Comparison of ENCODE assay signal across 8 cellular contexts in genomic region chr7:23544913-23545354, GRCh38. TPM values are rescaled to one million over a fixed set of nuclear protein-coding genes. Genes with fewer than 3 reads are reported as not detected.
DNase-seq lines count a peak whose midpoint lies in the region; ATAC-seq and TF ChIP-seq lines count a peak whose summit lies in the region.

No MANE protein-coding gene starts in this region.

- H3K9me2 ChIP-seq in OCI-LY7 (ENCODE audit: insufficient read depth, low read length): no peaks in the 10 kb centered on the region

- H3K9me3 ChIP-seq in OCI-LY7 (ENCODE audit: low read length): no peaks in the 10 kb centered on the region

- H3K36me3 Mint-ChIP-seq in glutamatergic neuron (ENCODE audit: unreplicated experiment): no peaks in the 10 kb centered on the region
- no peaks in the 10 kb centered on the region for H3K36me3 Mint-ChIP-seq in natural killer cell

- H4K20me1 ChIP-seq in OCI-LY7 (ENCODE audit: insufficient read depth, low read length): no peaks in the 10 kb centered on the region

- DNase-seq in EL (peak; percentile 39), GM20000 (ENCODE audit: low spot score) (peak; percentile 32), OCI-LY7 (ENCODE audit: low spot score) (peak; percentile 63), fibroblast of gingiva (ENCODE audit: low read depth) (peak; percentile 14), AG20443 (ENCODE audit: low spot score) (no peak), glutamatergic neuron (no peak), natural killer cell (no peak)

- ATAC-seq in HG03571 (IDR thresholded peaks at IDR 0.05; ENCODE audit: unreplicated experiment) (peak; percentile 70), natural killer cell (no peak)

- intact Hi-C loops in OCI-LY7 (cut with micrococcal nuclease; ENCODE audit: unreplicated experiment): loop anchor here (5.0 to 10.0 kb wide), 3 partner anchors 188 to 1030 kb away; partner anchors contain the start of genes KLHL7 and PALS2
- intact Hi-C loops in natural killer cell (cut with micrococcal nuclease): loop anchor here (10.0 kb wide), 1 partner anchor 1120 kb away; no protein-coding TSS in a partner anchor

- peak overlapping the region; percentile 53; the same call in 1 of the 2 replicates for H2AFZ ChIP-seq in OCI-LY7 (ENCODE audit: low read length)

- H3K4me1 Mint-ChIP-seq in glutamatergic neuron (ENCODE audit: low read depth, unreplicated experiment): no peaks in the 10 kb centered on the region
- peaks cover 4% of the 10 kb centered on the region in 2 donors for H3K4me1 Mint-ChIP-seq in natural killer cell

- H3K27me3 Mint-ChIP-seq in glutamatergic neuron (ENCODE audit: unreplicated experiment) (no peaks in the 10 kb centered on the region), natural killer cell (ENCODE audit: low read depth in 2 of 2) (no peaks in the 10 kb centered on the region)

- H3K27ac Mint-ChIP-seq in glutamatergic neuron (ENCODE audit: unreplicated experiment): no peak overlapping the region
- H3K27ac Mint-ChIP-seq in natural killer cell: no peak overlapping the region

- H3K4me3 Mint-ChIP-seq in glutamatergic neuron (ENCODE audit: unreplicated experiment) (no peak overlapping the region), natural killer cell (no peak overlapping the region)

- TF ChIP-seq CTCF in GM20000 (IDR thresholded peaks at IDR 0.05; ENCODE audit: extremely low read depth, missing control alignments): peak; percentile 63
- TF ChIP-seq CTCF in OCI-LY7 (conservative IDR thresholded peaks at IDR 0.05; ENCODE audit: low read length): no peak
- TF ChIP-seq CTCF in glutamatergic neuron (IDR thresholded peaks at IDR 0.05; ENCODE audit: partially characterized antibody, unreplicated experiment): no peak
- TF ChIP-seq CTCF in natural killer cell (IDR thresholded peaks at IDR 0.05): no peak

- peaks cover 23% of the 10 kb centered on the region for H3K4me1 ChIP-seq in OCI-LY7 (ENCODE audit: insufficient read depth, low read length, poor library complexity, severe bottlenecking)

- peak overlapping the region; percentile 54 for H3K27ac ChIP-seq in OCI-LY7 (ENCODE audit: low read depth, low read length, poor library complexity, severe bottlenecking)

- POLR2A ChIA-PET in OCI-LY7 (lab: Charles Lee): interaction anchor here (0.5 to 0.6 kb wide), 2 partner anchors 45 to 133 kb away, joined by 4 to 5 read pairs; no protein-coding TSS in a partner anchor

- H3K9me3 Mint-ChIP-seq in glutamatergic neuron (ENCODE audit: unreplicated experiment) (no peaks in the 10 kb centered on the region), natural killer cell (no peaks in the 10 kb centered on the region)

- no peaks in the 10 kb centered on the region for H3K79me2 ChIP-seq in OCI-LY7 (ENCODE audit: insufficient read depth, low read depth, low read length)

- CTCF ChIA-PET in OCI-LY7 (lab: Charles Lee; ENCODE audit: unreplicated experiment): no interaction called here

- no TSS peak for BruUV-seq in OCI-LY7 (replicated peaks; lab: Mats Ljungman, UMichigan)

- H3K36me3 ChIP-seq in OCI-LY7 (ENCODE audit: insufficient read depth, low read length): no peaks in the 10 kb centered on the region

- peak overlapping the region; percentile 57 for H3K4me2 ChIP-seq in OCI-LY7 (ENCODE audit: low read length)

- no peak overlapping the region for H3K4me3 ChIP-seq in OCI-LY7 (ENCODE audit: low read depth, low read length, poor library complexity, severe bottlenecking)

RNA-seq across cellular contexts. Expression of gene TRA2A, which starts 13.2 kb away (rescaled TPM):
- 41.4 and 44.9 TPM in 2 replicates for total RNA-seq in OCI-LY7 (2014; rRNA removed; shearing (Covaris generic))
- total RNA-seq in OCI-LY7 (2022) (129 TPM in 2 replicates), glutamatergic neuron (ENCODE audit: unreplicated experiment) (108 TPM), natural killer cell (100 to 1,000 TPM; 269 to 385 (median 324) TPM)

RNA-seq across cellular contexts. Expression of gene CCDC126, which starts 52.2 kb away (rescaled TPM):
- total RNA-seq in OCI-LY7 (2014; rRNA removed; shearing (Covaris generic)): 9.6 and 11.9 TPM in 2 replicates
- 14.2 and 15.5 TPM in 2 replicates for total RNA-seq in OCI-LY7 (2022)
- total RNA-seq in glutamatergic neuron (ENCODE audit: unreplicated experiment): 17.4 TPM
- 10 to 100 TPM; 13.4 to 19.0 (median 16.9) TPM for total RNA-seq in natural killer cell

Comparison
In these comparisons a context has a peak if more than half of its experiments do, and no peak if none do; other contexts are left out.
1. DNase-seq: peak in EL (single experiment), GM20000 (single experiment), OCI-LY7 (single experiment) and fibroblast of gingiva (single experiment); none in AG20443 (single experiment), glutamatergic neuron (single experiment) and natural killer cell (single experiment).